ENCODE assay signal across 24 cellular contexts in genomic region chr10:97362310-97363033, GRCh38.
"Had no signal": no experiment of that assay in that cellular context is flagged by ENCODE, and none has a peak within 500 bp of the region (broad histone marks: within the 10 kb centered on the region; RNA-seq: fewer than 3 reads in every experiment).

No MANE protein-coding gene starts in this region.

- H3K4me3 ChIP-seq: colonic mucosa, left ventricle myocardium inferior, psoas muscle, skin epidermis, testis had no signal

- H3K9me3 ChIP-seq: colonic mucosa, left ventricle myocardium inferior, psoas muscle, testis had no signal

- FAIRE-seq: kidney, TTC549 had no signal

- H3K4me1 Mint-ChIP-seq: activated T-helper 17 cell treated with anti-CD3 and anti-CD28 coated beads, Interleukin-2, amount 50 U/mL, for 72 hours; central memory CD8-positive, alpha-beta T cell; neural crest cell had no signal

- H3K27ac ChIP-seq: brain microvascular endothelial cell, colonic mucosa, left ventricle myocardium inferior, psoas muscle, testis had no signal

- DNase-seq: activated CD4-positive, alpha-beta T cell treated with anti-CD3 and anti-CD28 coated beads for 48 hours; activated CD8-positive, alpha-beta T cell treated with anti-CD3 and anti-CD28 coated beads for 36 hours; activated naive CD4-positive, alpha-beta T cell; activated T-cell treated with anti-CD3 and anti-CD28 coated beads, Interleukin-2, amount 50 U/mL, for 1 hour; aorta; brain microvascular endothelial cell; colonic mucosa; erythroblast; foreskin melanocyte; kidney; left ventricle myocardium inferior; naive B cell; psoas muscle; right cardiac atrium; stimulated activated CD4-positive, alpha-beta T cell treated with anti-CD3 and anti-CD28 coated beads, Interleukin-15, amount 100 ng/mL, for 24 hours; stimulated activated CD4-positive, alpha-beta T cell treated with anti-CD3 and anti-CD28 coated beads, Interleukin-2, amount 100 ng/mL, for 48 hours; SW 1271; testis had no signal

- H3K27me3 Mint-ChIP-seq: activated CD8-positive, alpha-beta T cell treated with anti-CD3 and anti-CD28 coated beads for 36 hours; activated T-helper 17 cell treated with anti-CD3 and anti-CD28 coated beads, Interleukin-2, amount 50 U/mL, for 72 hours; central memory CD8-positive, alpha-beta T cell; naive B cell had no signal

- H3K9me3 Mint-ChIP-seq: activated CD8-positive, alpha-beta T cell treated with anti-CD3 and anti-CD28 coated beads for 36 hours; activated T-helper 17 cell treated with anti-CD3 and anti-CD28 coated beads, Interleukin-2, amount 50 U/mL, for 72 hours; central memory CD8-positive, alpha-beta T cell; naive B cell; neural crest cell; T-helper 2 cell treated with Interferon-gamma antibody and Interleukin-4, amounts not matched to agents 5 μg/mL and 100 μg/mL, for 36 hours had no signal

- ATAC-seq: activated CD8-positive, alpha-beta T cell treated with anti-CD3 and anti-CD28 coated beads for 36 hours; activated T-helper 17 cell treated with anti-CD3 and anti-CD28 coated beads, Interleukin-2, amount 50 U/mL, for 72 hours; right cardiac atrium had no signal

- H3K27me3 ChIP-seq: brain microvascular endothelial cell, colonic mucosa, testis had no signal

- H3K27ac Mint-ChIP-seq: activated CD8-positive, alpha-beta T cell treated with anti-CD3 and anti-CD28 coated beads for 36 hours; activated T-helper 17 cell treated with anti-CD3 and anti-CD28 coated beads, Interleukin-2, amount 50 U/mL, for 72 hours; T-helper 2 cell treated with Interferon-gamma antibody and Interleukin-4, amounts not matched to agents 5 μg/mL and 100 μg/mL, for 36 hours had no signal

- H3K4me3 Mint-ChIP-seq: activated CD8-positive, alpha-beta T cell treated with anti-CD3 and anti-CD28 coated beads for 36 hours; activated T-helper 17 cell treated with anti-CD3 and anti-CD28 coated beads, Interleukin-2, amount 50 U/mL, for 72 hours; central memory CD8-positive, alpha-beta T cell; neural crest cell; T-helper 2 cell treated with Interferon-gamma antibody and Interleukin-4, amounts not matched to agents 5 μg/mL and 100 μg/mL, for 36 hours had no signal

- H3K4me1 ChIP-seq: colonic mucosa, psoas muscle, testis had no signal
